8 cellular contexts compared by ENCODE assay signal in the genomic region with DNA sequence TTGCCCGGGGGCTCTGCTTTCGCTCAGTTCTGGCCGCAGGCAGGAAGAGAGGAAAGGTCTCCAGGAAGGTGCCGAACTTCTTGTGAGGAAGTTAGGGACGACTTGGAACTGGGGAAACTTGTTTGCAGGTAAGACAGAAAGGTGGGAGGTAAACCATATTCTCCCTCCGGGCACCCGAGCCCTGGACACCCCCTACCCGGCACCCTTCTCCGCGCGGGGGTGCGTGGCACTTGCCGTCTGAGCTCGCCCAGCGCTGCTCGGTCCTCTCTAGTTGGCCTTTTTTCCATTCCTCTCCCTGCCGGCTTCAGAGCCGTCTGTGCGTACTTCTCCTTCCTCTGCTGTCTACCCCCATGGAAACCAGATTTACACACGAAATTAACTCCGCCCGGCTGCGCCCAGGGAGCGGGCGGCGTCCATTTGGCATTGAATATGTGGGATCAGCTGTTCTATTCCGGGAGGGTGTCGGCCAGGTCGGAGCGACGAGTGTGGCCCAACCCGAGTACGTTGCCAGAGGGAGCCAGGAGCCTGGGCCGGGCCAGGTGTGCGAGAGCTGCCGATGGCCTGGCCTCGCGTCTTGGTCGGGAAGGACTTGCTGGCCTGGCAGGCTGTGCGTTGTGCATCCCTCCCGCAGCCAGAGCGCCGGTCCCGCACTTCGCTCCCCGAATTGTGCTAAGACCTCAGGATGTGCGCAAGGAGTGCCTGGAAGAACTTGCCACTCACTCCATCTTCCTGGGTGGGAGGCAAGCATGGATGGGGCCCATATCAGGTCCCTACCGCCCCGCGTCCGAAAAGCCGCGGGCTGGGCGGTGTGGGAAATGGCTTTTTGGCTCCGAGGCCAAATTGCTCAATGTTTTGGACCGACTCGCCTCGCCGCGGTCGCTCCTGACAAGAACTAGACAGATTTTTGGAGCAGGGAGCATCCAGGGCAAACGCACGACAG. TPM values are rescaled to one million over a fixed set of nuclear protein-coding genes. Genes with fewer than 3 reads are reported as not detected.
DNase-seq lines count a peak whose midpoint lies in the region; ATAC-seq and TF ChIP-seq lines count a peak whose summit lies in the region.

No MANE protein-coding gene starts in this region.

- peak overlapping the region; percentile 33 for H3K27ac Mint-ChIP-seq in activated T-cell treated with anti-CD3 and anti-CD28 coated beads, Interleukin-2, amount 50 U/mL, for 72 hours
- peak overlapping the region; percentile 75 for H3K27ac Mint-ChIP-seq in type B pancreatic cell
- peak overlapping the region in 1 of 10 donors; percentile 37 for H3K27ac Mint-ChIP-seq in naive thymus-derived CD8-positive, alpha-beta T cell

- ATAC-seq in activated T-cell treated with anti-CD3 and anti-CD28 coated beads, Interleukin-2, amount 50 U/mL, for 72 hours (replicated peaks in 1 of 2) = no peak
- no peak for ATAC-seq in activated T-cell treated with anti-CD3 and anti-CD28 coated beads, Interleukin-2, amount 50 U/mL, for 4 hours
- ATAC-seq in naive thymus-derived CD8-positive, alpha-beta T cell = no peak

- peaks cover 29% of the 10 kb centered on the region for H3K4me1 ChIP-seq in colonic mucosa

- 1 to 6% methylated on average over 52 to 63 of the region's 63 CpGs for WGBS in lower leg skin, 2 donors

- peaks cover 73% of the 10 kb centered on the region for H3K27me3 ChIP-seq in colonic mucosa

- peak overlapping the region; percentile 57 for H3K27ac ChIP-seq in colonic mucosa

- no peaks in the 10 kb centered on the region for H3K9me3 ChIP-seq in colonic mucosa

- H3K36me3 Mint-ChIP-seq in activated T-cell treated with anti-CD3 and anti-CD28 coated beads, Interleukin-2, amount 50 U/mL, for 72 hours (ENCODE audit: insufficient read depth in 2 of 2) = no peaks in the 10 kb centered on the region
- no peaks in the 10 kb centered on the region for H3K36me3 Mint-ChIP-seq in activated T-cell treated with anti-CD3 and anti-CD28 coated beads, Interleukin-2, amount 50 U/mL, for 4 hours (ENCODE audit: insufficient read depth)
- H3K36me3 Mint-ChIP-seq in type B pancreatic cell = peaks cover 10% of the 10 kb centered on the region
- H3K36me3 Mint-ChIP-seq in naive thymus-derived CD8-positive, alpha-beta T cell = peaks cover 0 to 3% (median 0%) of the 10 kb centered on the region in 3 donors

- H3K27me3 Mint-ChIP-seq in activated T-cell treated with anti-CD3 and anti-CD28 coated beads, Interleukin-2, amount 50 U/mL, for 72 hours (ENCODE audit: low read depth) = peaks cover 88% of the 10 kb centered on the region
- H3K27me3 Mint-ChIP-seq in activated T-cell treated with anti-CD3 and anti-CD28 coated beads, Interleukin-2, amount 50 U/mL, for 4 hours (ENCODE audit: low read depth) = peaks cover 81% of the 10 kb centered on the region
- peaks cover 86% of the 10 kb centered on the region for H3K27me3 Mint-ChIP-seq in type B pancreatic cell
- H3K27me3 Mint-ChIP-seq in naive thymus-derived CD8-positive, alpha-beta T cell = peaks cover 29 to 83% (median 55%) of the 10 kb centered on the region in 5 donors

- H3K4me3 Mint-ChIP-seq in activated T-cell treated with anti-CD3 and anti-CD28 coated beads, Interleukin-2, amount 50 U/mL, for 72 hours = peak overlapping the region; percentile 66 to 84
- H3K4me3 Mint-ChIP-seq in activated T-cell treated with anti-CD3 and anti-CD28 coated beads, Interleukin-2, amount 50 U/mL, for 4 hours = no peak overlapping the region
- peak overlapping the region; percentile 90 for H3K4me3 Mint-ChIP-seq in type B pancreatic cell
- peak overlapping the region in 5 of 10 donors; percentile 11 to 56 (median 40) for H3K4me3 Mint-ChIP-seq in naive thymus-derived CD8-positive, alpha-beta T cell

- peak overlapping the region in 1 of 2 donors; percentile 64 for H3K9ac ChIP-seq in colonic mucosa (ENCODE audit: low read depth in 2 of 2, low read length in 2 of 2)

- no peak for DNase-seq in activated T-cell treated with anti-CD3 and anti-CD28 coated beads, Interleukin-2, amount 50 U/mL, for 72 hours
- no peak for DNase-seq in activated T-cell treated with anti-CD3 and anti-CD28 coated beads, Interleukin-2, amount 50 U/mL, for 4 hours
- DNase-seq in colonic mucosa (peak; percentile 27), lower leg skin (ENCODE audit: low spot score in 2 of 2) (peak; percentile 48 to 94), type B pancreatic cell (ENCODE audit: extremely low spot score, unreplicated experiment) (no peak), SKM-1 (lab: John Stamatoyannopoulos, UW; ENCODE audit: unreplicated experiment) (no peak), 8988T (no peak)
- DNase-seq in naive thymus-derived CD8-positive, alpha-beta T cell = no peak

- H3K4me1 Mint-ChIP-seq in activated T-cell treated with anti-CD3 and anti-CD28 coated beads, Interleukin-2, amount 50 U/mL, for 72 hours (ENCODE audit: low read depth) = peaks cover 61% of the 10 kb centered on the region
- peaks cover 54% of the 10 kb centered on the region for H3K4me1 Mint-ChIP-seq in activated T-cell treated with anti-CD3 and anti-CD28 coated beads, Interleukin-2, amount 50 U/mL, for 4 hours (ENCODE audit: low read depth)
- peaks cover 19% of the 10 kb centered on the region for H3K4me1 Mint-ChIP-seq in type B pancreatic cell (ENCODE audit: unreplicated experiment)
- H3K4me1 Mint-ChIP-seq in naive thymus-derived CD8-positive, alpha-beta T cell = peaks cover 19 to 69% (median 57%) of the 10 kb centered on the region in 4 donors

- H3K4me3 ChIP-seq in colonic mucosa = peak overlapping the region; percentile 46
- peak overlapping the region; percentile 43 for H3K4me3 ChIP-seq in lower leg skin (ENCODE audit: low read depth, poor library complexity, severe bottlenecking)

- no peak for TF ChIP-seq POLR2A in lower leg skin (IDR thresholded peaks at IDR 0.05)

- POLR2A ChIA-PET in naive thymus-derived CD8-positive, alpha-beta T cell (lab: Charles Lee) = no interaction called here

- no peak for TF ChIP-seq CTCF in colonic mucosa (IDR thresholded peaks at IDR 0.05)
- TF ChIP-seq CTCF in lower leg skin (IDR thresholded peaks at IDR 0.05) = no peak
- no peak for TF ChIP-seq CTCF in type B pancreatic cell (conservative IDR thresholded peaks at IDR 0.05)

- no peaks in the 10 kb centered on the region for H3K9me3 Mint-ChIP-seq in activated T-cell treated with anti-CD3 and anti-CD28 coated beads, Interleukin-2, amount 50 U/mL, for 72 hours
- H3K9me3 Mint-ChIP-seq in activated T-cell treated with anti-CD3 and anti-CD28 coated beads, Interleukin-2, amount 50 U/mL, for 4 hours = no peaks in the 10 kb centered on the region
- no peaks in the 10 kb centered on the region for H3K9me3 Mint-ChIP-seq in type B pancreatic cell
- no peaks in the 10 kb centered on the region for H3K9me3 Mint-ChIP-seq in naive thymus-derived CD8-positive, alpha-beta T cell

- intact Hi-C loops in colonic mucosa (cut with DNase I) (loop anchor here (5.0 to 10.0 kb wide), 5 partner anchors 303 to 1853 kb away; no protein-coding TSS in a partner anchor), lower leg skin (cut with DNase I; ENCODE audit: low total_unique reads) (no loop called here)

- no peaks in the 10 kb centered on the region for H3K36me3 ChIP-seq in colonic mucosa

RNA-seq across cellular contexts. Expression of a gene that starts 1.7 kb away (rescaled TPM):
- total RNA-seq in activated T-cell treated with anti-CD3 and anti-CD28 coated beads, Interleukin-2, amount 50 U/mL, for 72 hours = under 1 TPM in 1 of 2 donors, not detected in 1; 0.43 TPM
- under 1 TPM; 0.05 to 0.22 (median 0.11) TPM for total RNA-seq in activated T-cell treated with anti-CD3 and anti-CD28 coated beads, Interleukin-2, amount 50 U/mL, for 4 hours
- 10 to 100 TPM; 20.5 to 32.5 TPM for total RNA-seq in colonic mucosa
- 10 to 100 TPM; 14.9 to 44.4 (median 22.3) TPM for total RNA-seq in lower leg skin
- 4.8 and 215 TPM in 2 replicates for total RNA-seq in type B pancreatic cell (ENCODE audit: low replicate concordance)
- total RNA-seq in naive thymus-derived CD8-positive, alpha-beta T cell = not detected
- not detected for polyA plus RNA-seq in naive thymus-derived CD8-positive, alpha-beta T cell

Comparison
In these comparisons a context has a peak if more than half of its experiments do, and no peak if none do; other contexts are left out.
1. DNase-seq: peak in colonic mucosa (single experiment) and lower leg skin (2 of 2); none in activated T-cell treated with anti-CD3 and anti-CD28 coated beads, Interleukin-2, amount 50 U/mL, for 72 hours (0 of 2), activated T-cell treated with anti-CD3 and anti-CD28 coated beads, Interleukin-2, amount 50 U/mL, for 4 hours (single experiment), type B pancreatic cell (single experiment), naive thymus-derived CD8-positive, alpha-beta T cell (0 of 10), SKM-1 (single experiment) and 8988T (single experiment).